ENCODE assay signal across 7 cellular contexts in genomic region chr1:158999301-159000069, GRCh38. TPM values are rescaled to one million over a fixed set of nuclear protein-coding genes. Genes with fewer than 3 reads are reported as not detected.
DNase-seq lines count a peak whose midpoint lies in the region; TF ChIP-seq lines count a peak whose summit lies in the region.

No MANE protein-coding gene starts in this region.

- H3K4me3 Mint-ChIP-seq in activated naive CD4-positive, alpha-beta T cell treated with anti-CD3 and anti-CD28 coated beads, Interleukin-2, amount 10 ng/mL, durations not matched to agents 7 days and 5 days = no peak overlapping the region

- no peak overlapping the region for H3K27ac Mint-ChIP-seq in activated naive CD4-positive, alpha-beta T cell treated with anti-CD3 and anti-CD28 coated beads, Interleukin-2, amount 10 ng/mL, durations not matched to agents 7 days and 5 days

- H3K4me1 Mint-ChIP-seq in activated naive CD4-positive, alpha-beta T cell treated with anti-CD3 and anti-CD28 coated beads, Interleukin-2, amount 10 ng/mL, durations not matched to agents 7 days and 5 days = peaks cover 37% of the 10 kb centered on the region

- TF ChIP-seq CTCF in kidney epithelial cell (IDR thresholded peaks at IDR 0.05; ENCODE audit: insufficient read depth, low read length, poor library complexity, severe bottlenecking) = no peak
- no peak for TF ChIP-seq CTCF in stomach (IDR thresholded peaks at IDR 0.05)

- 14 to 30% (median 16%) methylated on average over 11 of the region's 11 CpGs for WGBS in stomach, 5 donors

- intact Hi-C loops in stomach (cut with DNase I; ENCODE audit: low total_unique reads) = loop anchor here (5.0 kb wide), 1 partner anchor 797 kb away; no protein-coding TSS in a partner anchor

- no peaks in the 10 kb centered on the region for H3K27me3 Mint-ChIP-seq in activated naive CD4-positive, alpha-beta T cell treated with anti-CD3 and anti-CD28 coated beads, Interleukin-2, amount 10 ng/mL, durations not matched to agents 7 days and 5 days

- no peaks in the 10 kb centered on the region for H3K36me3 ChIP-seq in kidney epithelial cell (ENCODE audit: control insufficient read depth, insufficient read depth, low read length)
- H3K36me3 ChIP-seq in stomach = no peaks in the 10 kb centered on the region

- peaks cover 0 to 5% (median 0%) of the 10 kb centered on the region in 4 donors for H3K9me3 ChIP-seq in stomach

- no peak for TF ChIP-seq EP300 in stomach (IDR thresholded peaks at IDR 0.05)

- H3K36me3 Mint-ChIP-seq in activated naive CD4-positive, alpha-beta T cell treated with anti-CD3 and anti-CD28 coated beads, Interleukin-2, amount 10 ng/mL, durations not matched to agents 7 days and 5 days = peaks cover 4% of the 10 kb centered on the region

- no peaks in the 10 kb centered on the region for H3K27me3 ChIP-seq in kidney epithelial cell (ENCODE audit: control insufficient read depth, insufficient read depth, low read length)
- H3K27me3 ChIP-seq in stomach = peaks cover 0 to 4% (median 0%) of the 10 kb centered on the region in 3 donors

- peak; percentile 17 for DNase-seq in NCI-H2227 treated with DMSO at 0.1 percent for 48 hours (lab: John Stamatoyannopoulos, UW)
- DNase-seq in dedifferentiated amniotic fluid mesenchymal stem cell (ENCODE audit: extremely low spot score) = peak; percentile 72
- peak; percentile 85 for DNase-seq in kidney epithelial cell (ENCODE audit: low read depth)
- no peak for DNase-seq in stomach
- no peak for DNase-seq in NCI-H1930 (lab: John Stamatoyannopoulos, UW)
- DNase-seq in activated naive CD4-positive, alpha-beta T cell treated with anti-CD3 and anti-CD28 coated beads, Interleukin-2, amount 10 ng/mL, durations not matched to agents 7 days and 5 days = no peak
- DNase-seq in effector CD4-positive, alpha-beta T cell = no peak

- CTCF ChIA-PET in activated naive CD4-positive, alpha-beta T cell treated with anti-CD3 and anti-CD28 coated beads, Interleukin-2, amount 10 ng/mL, durations not matched to agents 7 days and 5 days (lab: Charles Lee) = interaction anchor here (0.8 to 1.6 kb wide), 3 partner anchors 9 to 73 kb away, joined by 4 to 6 read pairs (median 5); partner anchors contain the start of gene IFI16

- no peaks in the 10 kb centered on the region for H3K9me3 Mint-ChIP-seq in activated naive CD4-positive, alpha-beta T cell treated with anti-CD3 and anti-CD28 coated beads, Interleukin-2, amount 10 ng/mL, durations not matched to agents 7 days and 5 days

- TF ChIP-seq POLR2A in stomach (IDR thresholded peaks at IDR 0.05) = no peak

- H3K4me3 ChIP-seq in kidney epithelial cell (ENCODE audit: low read depth, low read length) (peak overlapping the region; percentile 39), stomach (peak overlapping the region; percentile 35 to 45 (median 38))

- H3K4me1 ChIP-seq in stomach = peaks cover 0 to 27% (median 10%) of the 10 kb centered on the region in 4 donors

- H3K27ac ChIP-seq in stomach = peak overlapping the region; percentile 76 to 84 (median 81)

RNA-seq across cellular contexts. Expression of gene IFI16, which starts 10.2 kb away (rescaled TPM):
- 27.2 and 34.3 TPM in 2 replicates for total RNA-seq in kidney epithelial cell
- total RNA-seq in stomach = 10 to 100 TPM; 24.3 to 65.6 (median 38.5) TPM
- polyA plus RNA-seq in stomach = 100 to 1,000 TPM in 1 of 3 donors, 10 to 100 TPM in 2; 40.0 to 113 (median 60.2) TPM

Comparison
In these comparisons a context has a peak if more than half of its experiments do, and no peak if none do; other contexts are left out.
1. DNase-seq: peak in NCI-H2227 treated with DMSO at 0.1 percent for 48 hours (single experiment), dedifferentiated amniotic fluid mesenchymal stem cell (single experiment) and kidney epithelial cell (single experiment); none in stomach (single experiment), NCI-H1930 (0 of 2), activated naive CD4-positive, alpha-beta T cell treated with anti-CD3 and anti-CD28 coated beads, Interleukin-2, amount 10 ng/mL, durations not matched to agents 7 days and 5 days (single experiment) and effector CD4-positive, alpha-beta T cell (single experiment).